Comparison of ENCODE assay signal across 8 cellular contexts in the genomic region with DNA sequence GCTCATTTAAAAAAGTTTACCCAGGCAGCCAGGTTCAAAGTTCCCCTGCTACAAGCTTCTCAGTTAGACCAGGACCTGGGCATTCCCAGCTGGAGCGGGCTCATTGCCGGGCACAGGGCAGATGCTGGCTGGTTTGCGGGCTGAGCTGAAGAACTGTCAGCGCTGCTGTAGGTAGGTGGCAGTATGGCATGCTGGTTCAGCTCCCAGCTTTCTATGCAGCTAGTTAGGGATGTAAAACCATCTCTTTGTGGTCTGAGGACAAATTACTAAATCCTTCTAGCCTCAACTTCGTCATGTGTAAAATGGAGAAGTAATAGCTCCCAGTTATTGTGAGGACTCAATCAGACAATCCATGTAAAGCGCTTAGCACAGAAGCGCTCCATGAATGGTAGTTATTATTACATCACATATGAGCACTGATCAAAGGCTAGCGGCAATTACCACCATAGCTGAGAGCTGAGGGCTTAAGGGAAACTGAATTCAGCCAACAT. TPM values are rescaled to one million over a fixed set of nuclear protein-coding genes. Genes with fewer than 3 reads are reported as not detected.
DNase-seq lines count a peak whose midpoint lies in the region; ATAC-seq and TF ChIP-seq lines count a peak whose summit lies in the region.

No MANE protein-coding gene starts in this region.

- ATAC-seq in Right ventricle myocardium superior (ENCODE audit: poor library complexity) (peak; percentile 72), GM19035 (IDR thresholded peaks at IDR 0.05; ENCODE audit: unreplicated experiment) (no peak)

- H3K27ac ChIP-seq in SK-N-SH (ENCODE audit: low read depth in 2 of 2, low read length in 1 of 2) (peak overlapping the region in 1 of 2 experiments; percentile 25; a peak in 2 of 4 replicates), adrenal gland (peak overlapping the region in 3 of 5 donors; percentile 29 to 93 (median 90))

- peaks cover 32% of the 10 kb centered on the region for H3K79me2 ChIP-seq in Loucy (ENCODE audit: insufficient read depth, low read length)
- no peaks in the 10 kb centered on the region for H3K79me2 ChIP-seq in SK-N-SH (ENCODE audit: insufficient read depth)

- no peak for TF ChIP-seq POLR2A in adrenal gland (IDR thresholded peaks at IDR 0.05)

- 15% methylated on average over 8 of the region's 8 CpGs for WGBS in SK-N-SH (ENCODE audit: low lambda C conversion rate)
- WGBS in adrenal gland, 4 donors: 21 to 37% (median 23%) methylated on average over 6 to 8 of the region's 8 CpGs

- H3K36me3 ChIP-seq in Loucy (ENCODE audit: insufficient read depth, low read length) (no peaks in the 10 kb centered on the region), SK-N-SH (replicated peaks in 1 of 2; ENCODE audit: control insufficient read depth in 1 of 2, insufficient read depth in 2 of 2, low read length in 1 of 2) (no peaks in the 10 kb centered on the region), adrenal gland (replicated peaks in 1 of 2) (no peaks in the 10 kb centered on the region)

- peak; percentile 93 for TF ChIP-seq RAD21 in SK-N-SH (IDR thresholded peaks at IDR 0.05; ENCODE audit: low read length)

- peaks cover 36% of the 10 kb centered on the region for H3K4me1 ChIP-seq in Loucy (ENCODE audit: insufficient read depth, low read length, poor library complexity, severe bottlenecking)
- peaks cover 0 to 20% of the 10 kb centered on the region in 2 experiments; a peak in 2 of 4 replicates for H3K4me1 ChIP-seq in SK-N-SH (ENCODE audit: control insufficient read depth in 1 of 2, insufficient read depth in 2 of 2, low read depth in 1 of 2, low read length in 1 of 2)
- H3K4me1 ChIP-seq in adrenal gland (replicated peaks in 1 of 2): peaks cover 18 to 33% of the 10 kb centered on the region in 2 donors

- H3K9ac ChIP-seq in Loucy (ENCODE audit: low read depth, low read length, poor library complexity, severe bottlenecking): peak overlapping the region; percentile 62
- H3K9ac ChIP-seq in SK-N-SH: no peak overlapping the region

- CTCF ChIA-PET in GM10248 (lab: Yijun Ruan, JAX): interaction anchor here (0.7 to 2.0 kb wide), 16 partner anchors 8 to 597 kb away, joined by 3 to 14 read pairs (median 3); no protein-coding TSS in a partner anchor
- CTCF ChIA-PET in SK-N-SH (lab: Yijun Ruan, JAX): interaction anchor here (0.6 to 5.5 kb wide), 47 partner anchors 8 to 511 kb away, joined by 3 to 85 read pairs (median 4); no protein-coding TSS in a partner anchor

- H3K4me3 ChIP-seq in Loucy (ENCODE audit: low read length, poor library complexity, severe bottlenecking) (peak overlapping the region; percentile 86), SK-N-SH (ENCODE audit: low read depth in 2 of 2, low read length in 1 of 2) (no peak overlapping the region), adrenal gland (peak overlapping the region in 1 of 4 donors; percentile 91)

- peaks cover 5% of the 10 kb centered on the region; the same call in 1 of the 2 replicates for H3F3A ChIP-seq in Loucy (ENCODE audit: low read depth)
- peaks cover 8% of the 10 kb centered on the region for H3F3A ChIP-seq in SK-N-SH (replicated peaks; ENCODE audit: insufficient read depth)

- H3K9me3 ChIP-seq in Loucy (ENCODE audit: insufficient read depth, low read depth, low read length): no peaks in the 10 kb centered on the region
- H3K9me3 ChIP-seq in SK-N-SH: no peaks in the 10 kb centered on the region
- no peaks in the 10 kb centered on the region for H3K9me3 ChIP-seq in adrenal gland (replicated peaks in 1 of 3)

- intact Hi-C loops in adrenal gland (cut with DNase I): loop anchor here (5.0 to 10.0 kb wide), 2 partner anchors 311 to 419 kb away; no protein-coding TSS in a partner anchor
- intact Hi-C loops in Right ventricle myocardium superior (cut with DNase I): loop anchor here (5.0 kb wide), 3 partner anchors 161 to 411 kb away; no protein-coding TSS in a partner anchor
- intact Hi-C loops in posterior cingulate gyrus (cut with DNase I): loop anchor here (2.0 to 10.0 kb wide), 4 partner anchors 161 to 509 kb away; partner anchors contain the start of genes FAM210A and RNMT

- TF ChIP-seq CTCF in GM10248 (IDR thresholded peaks at IDR 0.05; ENCODE audit: control extremely low read depth, extremely low read depth, low read depth, missing control alignments): peak; percentile 52
- TF ChIP-seq CTCF in Loucy (conservative IDR thresholded peaks at IDR 0.05; ENCODE audit: low read length): peak; percentile 84
- TF ChIP-seq CTCF in SK-N-SH (IDR thresholded peaks at IDR 0.05): peak; percentile 73
- TF ChIP-seq CTCF in adrenal gland (IDR thresholded peaks at IDR 0.05): peak; percentile 53 to 84 (median 80)

- H3K9me2 ChIP-seq in Loucy (replicated peaks; ENCODE audit: low read depth, low read length) (no peaks in the 10 kb centered on the region), SK-N-SH (no peaks in the 10 kb centered on the region)

- POLR2A ChIA-PET in GM10248 (lab: Yijun Ruan, JAX) (no interaction called here), SK-N-SH (lab: Yijun Ruan, JAX) (interaction anchor here (0.7 to 0.9 kb wide), 3 partner anchors 11 to 308 kb away, joined by 3 read pairs; no protein-coding TSS in a partner anchor)

- H3K4me2 ChIP-seq in Loucy (ENCODE audit: low read depth, low read length, poor library complexity, severe bottlenecking) (peak overlapping the region; percentile 77), SK-N-SH (no peak overlapping the region)

- no peak for TF ChIP-seq EP300 in SK-N-SH (IDR thresholded peaks at IDR 0.05; ENCODE audit: borderline replicate concordance in 1 of 2, low read depth in 1 of 2, low read length in 1 of 2)

- DNase-seq in GM10248 (ENCODE audit: extremely low spot score) (peak; percentile 55), SK-N-SH (peak; percentile 81), adrenal gland (peak; percentile 73 to 90 (median 82)), Right ventricle myocardium superior (peak; percentile 83), posterior cingulate gyrus (peak; percentile 72 to 97 (median 86)), ecto neural progenitor cell (ENCODE audit: low spot score) (no peak)

- peaks cover 9% of the 10 kb centered on the region for H4K20me1 ChIP-seq in Loucy (ENCODE audit: insufficient read depth, low read length, poor library complexity, severe bottlenecking)
- no peaks in the 10 kb centered on the region for H4K20me1 ChIP-seq in SK-N-SH (ENCODE audit: insufficient read depth)

- H3K27me3 ChIP-seq in Loucy (ENCODE audit: insufficient read depth, low read length, poor library complexity, severe bottlenecking) (no peaks in the 10 kb centered on the region), SK-N-SH (ENCODE audit: insufficient read depth) (peaks cover 23% of the 10 kb centered on the region; the same call in 1 of the 2 replicates), adrenal gland (peaks cover 3% of the 10 kb centered on the region)

- H2AFZ ChIP-seq in Loucy (ENCODE audit: low read length): no peak overlapping the region
- H2AFZ ChIP-seq in SK-N-SH (ENCODE audit: low read depth): no peak overlapping the region

TF ChIP-seq in SK-N-SH, 30 proteins besides CTCF, POLR2A, EP300 and RAD21:
- TF ChIP-seq NFIC (IDR thresholded peaks at IDR 0.05; ENCODE audit: borderline replicate concordance) (no peak), RFX5 (IDR thresholded peaks at IDR 0.05; ENCODE audit: low read length) (0 out of 2 replicates have a peak, but pooled peaks have one; percentile 31), TEAD4 (IDR thresholded peaks at IDR 0.05; ENCODE audit: borderline replicate concordance, insufficient read depth) (no peak), SMC3 (IDR thresholded peaks at IDR 0.05; ENCODE audit: low read depth, low read length) (peak; percentile 84), MXI1 (IDR thresholded peaks at IDR 0.05; ENCODE audit: low read depth, low read length) (peak; percentile 64; the same call in 1 of the 2 replicates), ZBTB33 (IDR thresholded peaks at IDR 0.05; ENCODE audit: borderline replicate concordance, low read depth) (no peak)
- TF ChIP-seq, protein P1, sequence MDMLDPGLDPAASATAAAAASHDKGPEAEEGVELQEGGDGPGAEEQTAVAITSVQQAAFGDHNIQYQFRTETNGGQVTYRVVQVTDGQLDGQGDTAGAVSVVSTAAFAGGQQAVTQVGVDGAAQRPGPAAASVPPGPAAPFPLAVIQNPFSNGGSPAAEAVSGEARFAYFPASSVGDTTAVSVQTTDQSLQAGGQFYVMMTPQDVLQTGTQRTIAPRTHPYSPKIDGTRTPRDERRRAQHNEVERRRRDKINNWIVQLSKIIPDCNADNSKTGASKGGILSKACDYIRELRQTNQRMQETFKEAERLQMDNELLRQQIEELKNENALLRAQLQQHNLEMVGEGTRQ (IDR thresholded peaks at IDR 0.05; ENCODE audit: borderline replicate concordance, low read depth, low read length): no peak
- TF ChIP-seq, protein P2, sequence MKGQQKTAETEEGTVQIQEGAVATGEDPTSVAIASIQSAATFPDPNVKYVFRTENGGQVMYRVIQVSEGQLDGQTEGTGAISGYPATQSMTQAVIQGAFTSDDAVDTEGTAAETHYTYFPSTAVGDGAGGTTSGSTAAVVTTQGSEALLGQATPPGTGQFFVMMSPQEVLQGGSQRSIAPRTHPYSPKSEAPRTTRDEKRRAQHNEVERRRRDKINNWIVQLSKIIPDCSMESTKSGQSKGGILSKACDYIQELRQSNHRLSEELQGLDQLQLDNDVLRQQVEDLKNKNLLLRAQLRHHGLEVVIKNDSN (IDR thresholded peaks at IDR 0.05; ENCODE audit: borderline replicate concordance, low read depth): no peak
TF ChIP-seq in SK-N-SH: peak in this region for 3.

RNA-seq across cellular contexts. Expression of gene LDLRAD4, which starts 2.4 kb away (rescaled TPM):
- polyA plus RNA-seq in SK-N-SH (2012; rRNA removed) (0.16 and 0.32 TPM in 2 replicates), adrenal gland (10 to 100 TPM in 1 of 3 donors, 1 to 10 TPM in 2; 3.9 to 16.6 (median 8.9) TPM)
- polyA plus RNA-seq in SK-N-SH (2012; cell fraction: cytosol; rRNA removed): 0.15 and 0.20 TPM in 2 replicates
- 0.35 and 0.91 TPM in 2 replicates for polyA plus RNA-seq in SK-N-SH (2012; cell fraction: nucleus; rRNA removed)
- total RNA-seq in adrenal gland (10 to 100 TPM; 26.1 to 64.5 (median 47.7) TPM), Right ventricle myocardium superior (29.3 TPM)
